ENCODE assay signal across 15 cellular contexts in the genomic region with DNA sequence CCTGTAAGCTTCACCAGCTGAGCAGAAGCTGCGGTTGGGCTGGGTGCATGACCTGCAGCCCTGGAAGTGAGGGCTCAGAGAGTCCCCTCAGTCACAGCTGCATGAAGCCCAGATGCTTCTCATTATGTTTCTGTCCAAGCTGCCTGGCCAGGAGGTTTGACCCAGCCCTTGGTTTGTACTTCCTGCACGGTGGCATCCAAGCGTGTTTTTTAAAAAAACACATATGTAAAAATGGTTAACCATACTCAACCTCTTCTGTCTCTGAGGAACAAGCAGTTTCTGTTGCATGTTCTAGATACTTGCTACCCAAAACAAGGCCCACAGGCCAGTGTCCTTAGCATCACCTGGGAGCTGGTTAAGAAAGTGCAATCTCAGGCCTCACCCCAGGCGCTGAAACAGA.
A peak's percentile ranks its signal among the peaks of the same experiment; 100 is the strongest.
DNase-seq lines count a peak whose midpoint lies in the region; ATAC-seq, FAIRE-seq and TF ChIP-seq lines count a peak whose summit lies in the region.
"Had no signal": no experiment of that assay in that cellular context is flagged by ENCODE, and none has a peak within 500 bp of the region (broad histone marks: within the 10 kb centered on the region; RNA-seq: fewer than 3 reads in every experiment).

No MANE protein-coding gene starts in this region.

- TF ChIP-seq EP300 in H1 (IDR thresholded peaks at IDR 0.05; ENCODE audit: borderline replicate concordance in 1 of 2, low read depth in 2 of 2, low read length in 2 of 2) = no peak

- no peaks in the 10 kb centered on the region for H3K23me2 ChIP-seq in H1 (ENCODE audit: low read depth, low read length)

- CTCF ChIA-PET in H1 (lab: Charles Lee; ENCODE audit: partially characterized antibody) = interaction anchor here (0.5 kb wide), 1 partner anchor 24 kb away, joined by 3 read pairs; no protein-coding TSS in a partner anchor

- H2BK20ac ChIP-seq in H1 (ENCODE audit: low read length) = no peak overlapping the region

- no peak for TF ChIP-seq CTCF in H1 (IDR thresholded peaks at IDR 0.05; ENCODE audit: control extremely low read depth in 1 of 3, insufficient read depth in 1 of 3, low read depth in 1 of 3, low read length in 3 of 3)

- FAIRE-seq in H1 (lab: Jason Lieb, UNC) = no peak

- H4K91ac ChIP-seq in H1 (replicated peaks; ENCODE audit: insufficient read length, low read length) = no peak overlapping the region

- no peaks in the 10 kb centered on the region for H3K79me2 ChIP-seq in H1 (ENCODE audit: control insufficient read depth in 1 of 2, insufficient read depth in 2 of 2, low read length in 2 of 2)
- no peaks in the 10 kb centered on the region for H3K79me2 ChIP-seq in mesendoderm (ENCODE audit: control insufficient read depth, insufficient read depth, low read length)

- no peak for TF ChIP-seq RAD21 in H1 (IDR thresholded peaks at IDR 0.05 in 1 of 2, conservative IDR thresholded peaks at IDR 0.05 in 1 of 2; ENCODE audit: low read depth in 2 of 2, low read length in 2 of 2)

- TF ChIP-seq POLR2A in H1 (IDR thresholded peaks at IDR 0.05; ENCODE audit: control extremely low read depth in 1 of 2, low read depth in 2 of 2, low read length in 2 of 2) = no peak

- 0 out of 2 replicates have a peak overlapping the region, but pooled peaks have one; percentile 44 for H2AFZ ChIP-seq in H1 (ENCODE audit: low read length)

- H2BK15ac ChIP-seq in H1 (ENCODE audit: low read length) = no peak overlapping the region; the same call in 1 of the 2 replicates
- H2BK15ac ChIP-seq in mesendoderm (replicated peaks; ENCODE audit: low read depth) = no peak overlapping the region

- H3K56ac ChIP-seq in H1 (replicated peaks; ENCODE audit: insufficient read length, low read depth, low read length) (no peak overlapping the region), mesendoderm (ENCODE audit: low read length) (no peak overlapping the region)

- intact Hi-C loops in left cardiac atrium (cut with DNase I) = loop anchor here (10.0 kb wide), 2 partner anchors 194 to 424 kb away; no protein-coding TSS in a partner anchor

- no peak overlapping the region for H2AK5ac ChIP-seq in H1 (ENCODE audit: low read depth, low read length)
- H2AK5ac ChIP-seq in mesendoderm (ENCODE audit: low read length) = no peak overlapping the region

- no peak for DNase-seq in H1 (ENCODE audit: low read depth in 1 of 2, low spot score in 2 of 2)
- no peak for DNase-seq in SHP77 treated with DMSO at 0.1 percent for 48 hours (lab: John Stamatoyannopoulos, UW)
- no peak for DNase-seq in nucleus accumbens (lab: John Stamatoyannopoulos, UW)
- no peak for DNase-seq in left cardiac atrium
- no peak for DNase-seq in mesendoderm
- DNase-seq: activated CD4-positive, alpha-beta T cell treated with anti-CD3 and anti-CD28 coated beads, Interleukin-2, amount 10 ng/mL, durations not matched to agents 7 days and 5 days; activated naive CD8-positive, alpha-beta T cell treated with anti-CD3 and anti-CD28 coated beads for 36 hours; dorsolateral prefrontal cortex; head of caudate nucleus; HFFc6; NCI-H510A had no signal

- H4K8ac ChIP-seq in H1 (ENCODE audit: extremely low read depth, insufficient read depth, low read length) = no peak overlapping the region
- no peak overlapping the region for H4K8ac ChIP-seq in mesendoderm (ENCODE audit: low read depth, low read length)

- H3K4me1 ChIP-seq in H1 (replicated peaks in 1 of 4; ENCODE audit: control insufficient read depth in 3 of 4, insufficient read depth in 4 of 4, low read length in 3 of 4) = peaks cover 0 to 4% (median under 1%) of the 10 kb centered on the region in 4 experiments; a peak in 2 of 7 replicates
- H3K4me1 ChIP-seq in mesendoderm (ENCODE audit: control insufficient read depth, low read depth, low read length) = no peaks in the 10 kb centered on the region

- POLR2A ChIA-PET in H1 (lab: Charles Lee; ENCODE audit: partially characterized antibody) = no interaction called here

- no peak overlapping the region; the same call in 1 of the 2 replicates for H3K18ac ChIP-seq in H1 (ENCODE audit: extremely low read depth, low read length)
- H3K18ac ChIP-seq in mesendoderm (ENCODE audit: low read length) = no peak overlapping the region

- H3K14ac ChIP-seq in H1 (ENCODE audit: insufficient read length) = no peak overlapping the region

- H3K23ac ChIP-seq in H1 (ENCODE audit: insufficient read length) = no peak overlapping the region
- H3K23ac ChIP-seq in mesendoderm (ENCODE audit: low read length) = no peak overlapping the region

- H3K4ac ChIP-seq in H1 (replicated peaks; ENCODE audit: insufficient read length, low read depth, low read length) = no peak overlapping the region
- H3K4ac ChIP-seq in mesendoderm (ENCODE audit: low read depth, low read length) = no peak overlapping the region

- H4K5ac ChIP-seq in H1 (ENCODE audit: insufficient read length, low read depth, low read length) (no peak overlapping the region), mesendoderm (ENCODE audit: low read length) (no peak overlapping the region)

- H2BK120ac ChIP-seq in H1 (replicated peaks; ENCODE audit: low read depth, low read length) (no peak overlapping the region), mesendoderm (ENCODE audit: low read depth, low read length) (no peak overlapping the region)

- H3K27ac ChIP-seq in H1 (ENCODE audit: low read depth, low read length) = no peak overlapping the region
- no peak overlapping the region for H3K27ac ChIP-seq in mesendoderm (ENCODE audit: low read depth, low read length)
- H3K27ac ChIP-seq: C4-2B, dorsolateral prefrontal cortex had no signal

- H3K9ac ChIP-seq in H1 (replicated peaks in 1 of 4; ENCODE audit: extremely low read depth in 1 of 4, low read depth in 3 of 4, low read length in 3 of 4) (no peak overlapping the region), mesendoderm (ENCODE audit: low read length) (no peak overlapping the region)

- no peaks in the 10 kb centered on the region for H4K20me1 ChIP-seq in H1 (replicated peaks in 1 of 2; ENCODE audit: control insufficient read depth in 1 of 2, insufficient read depth in 2 of 2, low read length in 2 of 2)

- no peaks in the 10 kb centered on the region for H3K9me3 ChIP-seq in H1 (ENCODE audit: insufficient read depth in 2 of 2, low read depth in 1 of 2, low read length in 1 of 2)

- ATAC-seq in GM18502 (IDR thresholded peaks at IDR 0.05; ENCODE audit: poor library complexity, unreplicated experiment) (peak; percentile 91), GM21447 (IDR thresholded peaks at IDR 0.05; ENCODE audit: unreplicated experiment) (peak; percentile 92), HG03095 (IDR thresholded peaks at IDR 0.05; ENCODE audit: unreplicated experiment) (peak; percentile 85), left cardiac atrium (no peak)

- H3K4me3 ChIP-seq in H1 (ENCODE audit: extremely low read depth in 1 of 4, insufficient read depth in 2 of 4, low read depth in 3 of 4, low read length in 4 of 4) (no peak overlapping the region), mesendoderm (ENCODE audit: low read length) (no peak overlapping the region)
- H3K4me3 ChIP-seq: dorsolateral prefrontal cortex had no signal

- H3K27me3 ChIP-seq in H1 (replicated peaks in 1 of 4; ENCODE audit: control insufficient read depth in 3 of 4, extremely low read depth in 1 of 4, insufficient read depth in 3 of 4, low read length in 3 of 4) (no peaks in the 10 kb centered on the region), mesendoderm (ENCODE audit: insufficient read depth, low read length, poor library complexity) (no peaks in the 10 kb centered on the region)
- H3K27me3 ChIP-seq: dorsolateral prefrontal cortex had no signal

- H3K36me3 ChIP-seq in H1 (ENCODE audit: control insufficient read depth in 2 of 4, insufficient read depth in 4 of 4, low read length in 3 of 4) (no peaks in the 10 kb centered on the region), mesendoderm (ENCODE audit: control insufficient read depth, insufficient read depth, low read length) (no peaks in the 10 kb centered on the region)

- 95% methylated on average over 4 of the region's 4 CpGs; no CpG with 5 or more reads in 1 of the 2 experiments for WGBS in H1 (ENCODE audit: extremely low coverage in 1 of 2, insufficient coverage in 1 of 2, insufficient read length in 1 of 2, insufficient replicate concordance in 2 of 2, low coverage in 1 of 2, low lambda C conversion rate in 2 of 2, missing lambda C conversion rate in 1 of 2), 2 experiments
- WGBS in mesendoderm (ENCODE audit: extremely low coverage, insufficient coverage, low lambda C conversion rate) = no CpG with 5 or more reads among the region's 4 CpGs

- H3K79me1 ChIP-seq in H1 (ENCODE audit: low read depth, low read length) = no peaks in the 10 kb centered on the region
- no peaks in the 10 kb centered on the region for H3K79me1 ChIP-seq in mesendoderm (ENCODE audit: low read length)

- H2BK5ac ChIP-seq in H1 (ENCODE audit: low read depth, low read length) = no peak overlapping the region
- no peak overlapping the region for H2BK5ac ChIP-seq in mesendoderm (ENCODE audit: low read length)

- no peak overlapping the region for H2BK12ac ChIP-seq in H1 (ENCODE audit: low read depth, low read length)

- H3K4me2 ChIP-seq in H1 (ENCODE audit: insufficient read depth in 1 of 2, low read depth in 2 of 2, low read length in 2 of 2) (no peak overlapping the region), mesendoderm (ENCODE audit: low read length) (no peak overlapping the region)

TF ChIP-seq in H1, 55 proteins besides CTCF, POLR2A, EP300 and RAD21 (continues in another document):
- TF ChIP-seq CBX5 (IDR thresholded peaks at IDR 0.05; ENCODE audit: low read depth, low read length) (no peak), TAF7 (optimal IDR thresholded peaks at IDR 0.05; ENCODE audit: borderline replicate concordance, low read depth, low read length) (no peak), GTF2F1 (IDR thresholded peaks at IDR 0.05; ENCODE audit: borderline replicate concordance, low read depth, low read length) (no peak), NRF1 (IDR thresholded peaks at IDR 0.05; ENCODE audit: low read depth, low read length) (no peak), BACH1 (IDR thresholded peaks at IDR 0.05; ENCODE audit: low read length) (no peak), SRF (IDR thresholded peaks at IDR 0.05; ENCODE audit: low read depth, low read length) (no peak)

Comparison
In these comparisons a context has a peak if more than half of its experiments do, and no peak if none do; other contexts are left out.
1. ATAC-seq: peak in GM18502 (single experiment), GM21447 (single experiment) and HG03095 (single experiment); none in left cardiac atrium (0 of 2).